16 cellular contexts compared by ENCODE assay signal in the genomic region with DNA sequence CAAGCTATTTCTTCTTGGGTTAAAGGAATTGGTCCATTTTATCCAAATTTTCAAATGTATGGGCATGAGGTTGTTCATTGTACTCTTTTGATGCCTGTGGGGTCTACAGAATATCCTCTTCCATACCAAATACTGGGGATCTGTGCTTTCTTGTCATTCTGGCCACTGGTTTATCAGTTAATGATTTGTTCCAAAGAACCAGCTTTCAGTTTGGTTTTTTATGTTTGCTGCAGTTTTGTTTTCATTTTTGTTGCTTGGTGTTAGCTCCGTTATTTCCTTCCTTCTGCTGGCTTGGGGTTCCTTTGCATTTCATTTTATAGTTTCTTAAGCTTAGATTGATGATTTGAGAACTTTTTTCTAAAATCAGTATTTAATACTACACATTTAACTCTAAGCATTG.
"Had no signal": no experiment of that assay in that cellular context is flagged by ENCODE, and none has a peak within 500 bp of the region (broad histone marks: within the 10 kb centered on the region; RNA-seq: fewer than 3 reads in every experiment).

No MANE protein-coding gene starts in this region.

- FAIRE-seq: bronchial epithelial cell had no signal

- DNase-seq: activated CD4-positive, alpha-beta T cell treated with anti-CD3 and anti-CD28 coated beads, Interleukin-2, amount 50 U/mL, for 1 hour; activated effector memory CD4-positive, alpha-beta T cell treated with anti-CD3 and anti-CD28 coated beads, Interleukin-2, amount 50 U/mL, for 16 hours; activated naive CD8-positive, alpha-beta T cell treated with anti-CD3 and anti-CD28 coated beads, Interleukin-2, amount 10 ng/mL, durations not matched to agents 7 days and 5 days; immature natural killer cell; naive thymus-derived CD8-positive, alpha-beta T cell; SIG-M5; substantia nigra; T1000; transverse colon had no signal

- H3K27me3 ChIP-seq: ascending aorta, right atrium auricular region, transverse colon had no signal

- H3K27me3 Mint-ChIP-seq: activated naive CD8-positive, alpha-beta T cell treated with anti-CD3 and anti-CD28 coated beads, Interleukin-2, amount 10 ng/mL, durations not matched to agents 7 days and 5 days; naive thymus-derived CD8-positive, alpha-beta T cell had no signal

- H3K4me1 ChIP-seq: ascending aorta, lower lobe of right lung, transverse colon had no signal

- H3K4me3 ChIP-seq: ascending aorta, lower lobe of right lung, right atrium auricular region, skin epidermis, transverse colon had no signal

- ATAC-seq: esophagus mucosa; naive thymus-derived CD8-positive, alpha-beta T cell had no signal

- H3K27ac ChIP-seq: ascending aorta, lower lobe of right lung, right atrium auricular region, transverse colon, VCaP had no signal

- H3K27ac Mint-ChIP-seq: activated naive CD8-positive, alpha-beta T cell treated with anti-CD3 and anti-CD28 coated beads, Interleukin-2, amount 10 ng/mL, durations not matched to agents 7 days and 5 days had no signal

- H3K9me3 ChIP-seq: ascending aorta, lower lobe of right lung, right atrium auricular region, transverse colon had no signal

- H3K4me3 Mint-ChIP-seq: activated naive CD8-positive, alpha-beta T cell treated with anti-CD3 and anti-CD28 coated beads, Interleukin-2, amount 10 ng/mL, durations not matched to agents 7 days and 5 days; immature natural killer cell; naive thymus-derived CD8-positive, alpha-beta T cell had no signal
